In the genomic region with DNA sequence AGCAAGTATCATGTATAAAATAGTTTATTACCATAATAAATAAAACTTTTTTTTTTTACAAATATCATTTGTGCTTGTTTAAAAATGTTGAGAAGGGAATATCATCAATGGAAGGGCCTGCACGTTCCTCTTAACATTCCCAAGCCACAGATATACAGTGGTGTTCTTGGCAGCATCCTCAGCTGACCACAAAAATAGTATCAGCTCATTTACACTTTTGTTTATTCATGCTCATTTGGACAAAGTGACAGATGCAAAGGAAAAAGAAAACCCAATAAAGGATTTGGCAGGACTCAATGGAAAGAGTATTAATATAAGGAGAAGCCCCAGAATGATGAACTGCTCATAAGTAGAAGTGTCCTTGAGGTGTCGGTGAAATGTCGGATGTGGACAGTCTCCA, we compare ENCODE assay signal across 6 cellular contexts.
"Had no signal": no experiment of that assay in that cellular context is flagged by ENCODE, and none has a peak within 500 bp of the region (broad histone marks: within the 10 kb centered on the region; RNA-seq: fewer than 3 reads in every experiment).

No MANE protein-coding gene starts in this region.

- H3K4me3 ChIP-seq: GM23338 had no signal

- H2AFZ ChIP-seq: GM23338 had no signal

- DNase-seq: H9, HCEC 1CT, KBM-7 had no signal

- H3K27ac ChIP-seq: HL-60 had no signal

- H3K4me2 ChIP-seq: GM23338 had no signal

- ATAC-seq: GM23338, HepG2 had no signal
